Comparison of ENCODE assay signal across 17 cellular contexts in the genomic region with DNA sequence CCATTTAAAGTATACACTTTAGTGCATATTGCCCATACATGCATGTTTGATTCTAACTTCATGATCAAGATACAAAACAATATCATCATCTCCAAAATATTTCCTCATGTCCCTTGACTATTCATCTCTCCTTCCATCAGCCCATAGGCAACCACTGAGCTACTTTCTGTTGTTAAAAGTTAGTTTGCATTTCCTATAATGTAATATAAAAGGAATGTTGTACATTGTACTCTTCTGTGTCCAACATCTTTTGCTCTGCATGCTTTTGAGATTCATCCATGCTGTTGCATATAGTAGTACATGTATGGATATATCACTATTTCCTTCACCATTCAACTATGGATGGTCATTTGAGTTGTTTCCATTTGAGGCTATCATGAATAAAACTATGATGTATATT.
DNase-seq lines count a peak whose midpoint lies in the region; ATAC-seq, FAIRE-seq and TF ChIP-seq lines count a peak whose summit lies in the region.
"Had no signal": no experiment of that assay in that cellular context is flagged by ENCODE, and none has a peak within 500 bp of the region (broad histone marks: within the 10 kb centered on the region; RNA-seq: fewer than 3 reads in every experiment).

No MANE protein-coding gene starts in this region.

- H3K27me3 ChIP-seq in PC-3 (ENCODE audit: low read length) (no peaks in the 10 kb centered on the region), neuronal stem cell (ENCODE audit: control insufficient read depth in 3 of 3, insufficient read depth in 3 of 3, low read depth in 1 of 3, low read length in 3 of 3) (no peaks in the 10 kb centered on the region)

- H3K4me1 ChIP-seq in PC-3 (ENCODE audit: insufficient read depth, low read length) (peaks cover 16% of the 10 kb centered on the region), neuronal stem cell (ENCODE audit: control insufficient read depth in 2 of 2, insufficient read depth in 1 of 2, low read depth in 1 of 2, low read length in 2 of 2) (no peaks in the 10 kb centered on the region)
- H3K4me1 ChIP-seq: A549, Caco-2 had no signal

- intact Hi-C loops in PC-3 (cut with micrococcal nuclease): no loop called here

- H4K20me1 ChIP-seq in PC-3 (ENCODE audit: low read length): no peaks in the 10 kb centered on the region

- H3K36me3 Mint-ChIP-seq in chondrocyte (ENCODE audit: low read depth): peaks cover 6% of the 10 kb centered on the region

- peak; percentile 40 for FAIRE-seq in GM12891 (lab: Jason Lieb, UNC)
- FAIRE-seq: A549, GM12892, GM19239, H1 had no signal

- H3K36me3 ChIP-seq in PC-3 (ENCODE audit: low read depth, low read length) (no peaks in the 10 kb centered on the region), neuronal stem cell (replicated peaks in 1 of 2; ENCODE audit: control insufficient read depth in 2 of 2, insufficient read depth in 2 of 2, low read length in 2 of 2) (no peaks in the 10 kb centered on the region)

- H3K79me1 ChIP-seq in neuronal stem cell (ENCODE audit: low read depth, low read length): no peaks in the 10 kb centered on the region

- H3K4me3 Mint-ChIP-seq in chondrocyte (ENCODE audit: unreplicated experiment): no peak overlapping the region
- H3K4me3 Mint-ChIP-seq: CD8-positive, alpha-beta memory T cell had no signal

- H3K9me2 ChIP-seq in PC-3 (replicated peaks; ENCODE audit: low read length): no peaks in the 10 kb centered on the region

- H3K27me3 Mint-ChIP-seq in chondrocyte (ENCODE audit: low read depth): no peaks in the 10 kb centered on the region

- no peak overlapping the region for H2AK5ac ChIP-seq in neuronal stem cell (ENCODE audit: low read depth, low read length)

- H3K27ac ChIP-seq in PC-3 (ENCODE audit: low read length) (no peak overlapping the region), neuronal stem cell (replicated peaks; ENCODE audit: low read length) (no peak overlapping the region)
- H3K27ac ChIP-seq: A549, HL-60 had no signal

- H2BK12ac ChIP-seq in neuronal stem cell (ENCODE audit: low read length): no peak overlapping the region

- no peak overlapping the region for H4K8ac ChIP-seq in neuronal stem cell (ENCODE audit: low read depth, low read length)

- BruUV-seq in PC-3 (replicated peaks; lab: Mats Ljungman, UMichigan): no TSS peak

- POLR2A ChIA-PET in PC-3 (lab: Charles Lee; ENCODE audit: unreplicated experiment): no interaction called here

- H3K27ac Mint-ChIP-seq in chondrocyte (ENCODE audit: unreplicated experiment): no peak overlapping the region
- H3K27ac Mint-ChIP-seq: CD8-positive, alpha-beta memory T cell had no signal

- peaks cover 8% of the 10 kb centered on the region for H3K9me3 Mint-ChIP-seq in chondrocyte (ENCODE audit: low read depth)
- H3K9me3 Mint-ChIP-seq: CD8-positive, alpha-beta memory T cell had no signal

- H3K18ac ChIP-seq in neuronal stem cell (ENCODE audit: low read length): no peak overlapping the region

- H4K91ac ChIP-seq in neuronal stem cell (ENCODE audit: low read depth, low read length, poor library complexity): no peak overlapping the region

- TF ChIP-seq POLR2A in GM12891 (IDR thresholded peaks at IDR 0.05; ENCODE audit: low read depth, low read length): no peak

- CTCF ChIA-PET in PC-3 (lab: Charles Lee): no interaction called here

- H3K9me3 ChIP-seq in PC-3 (ENCODE audit: low read length) (no peaks in the 10 kb centered on the region), neuronal stem cell (replicated peaks in 1 of 2; ENCODE audit: control insufficient read depth in 2 of 2, insufficient read depth in 1 of 2, low read depth in 1 of 2, low read length in 2 of 2) (no peaks in the 10 kb centered on the region)
- H3K9me3 ChIP-seq: A549, Caco-2 had no signal

- DNase-seq in GM12891 (ENCODE audit: insufficient read length, low spot score) (no peak), PC-3 (peak; percentile 38), epithelial cell of esophagus (ENCODE audit: low read depth) (peak; percentile 45), LoVo (ENCODE audit: low spot score) (no peak), chondrocyte (ENCODE audit: low spot score) (no peak), neuronal stem cell (ENCODE audit: low spot score) (no peak), cortex of kidney (lab: John Stamatoyannopoulos, UW) (no peak)
- DNase-seq: Caco-2; CD8-positive, alpha-beta memory T cell; DMS53; KBM-7 had no signal

- ATAC-seq in PC-3: peak; percentile 56; the same call in 1 of the 2 replicates
- ATAC-seq: A549, HCT116 had no signal

- H3K23ac ChIP-seq in neuronal stem cell (ENCODE audit: low read depth, low read length, poor library complexity): no peak overlapping the region

- H3K4me3 ChIP-seq in PC-3 (ENCODE audit: low read length) (no peak overlapping the region), epithelial cell of esophagus (ENCODE audit: low read length) (no peak overlapping the region), neuronal stem cell (ENCODE audit: low read length in 2 of 2) (no peak overlapping the region)
- H3K4me3 ChIP-seq: A549 had no signal

- no peak overlapping the region for H2BK120ac ChIP-seq in neuronal stem cell (ENCODE audit: low read depth, low read length)

- H3K14ac ChIP-seq in neuronal stem cell (ENCODE audit: low read length): no peak overlapping the region

- peaks cover 65% of the 10 kb centered on the region for H3K4me1 Mint-ChIP-seq in chondrocyte (ENCODE audit: low read depth)

- TF ChIP-seq CTCF in PC-3 (conservative IDR thresholded peaks at IDR 0.05; ENCODE audit: low read depth, low read length): no peak
- TF ChIP-seq CTCF in epithelial cell of esophagus (IDR thresholded peaks at IDR 0.05; ENCODE audit: insufficient read depth, low read depth, low read length, missing control alignments): no peak
- TF ChIP-seq CTCF in chondrocyte (IDR thresholded peaks at IDR 0.05): no peak

- H3K4ac ChIP-seq in neuronal stem cell (ENCODE audit: low read length): no peak overlapping the region

- no peak overlapping the region for H2BK5ac ChIP-seq in neuronal stem cell (ENCODE audit: low read length)

- no peak overlapping the region for H2BK15ac ChIP-seq in neuronal stem cell (ENCODE audit: low read length)

- H2AFZ ChIP-seq in PC-3 (ENCODE audit: low read length) (no peak overlapping the region), neuronal stem cell (ENCODE audit: low read length) (no peak overlapping the region)

- H3K9ac ChIP-seq in PC-3 (ENCODE audit: low read length) (no peak overlapping the region), neuronal stem cell (ENCODE audit: low read depth, low read length, poor library complexity) (no peak overlapping the region)

- H3K4me2 ChIP-seq in PC-3 (ENCODE audit: low read length): no peak overlapping the region
- no peak overlapping the region for H3K4me2 ChIP-seq in neuronal stem cell (ENCODE audit: insufficient read depth, low read length, poor library complexity, severe bottlenecking)
- H3K4me2 ChIP-seq: A549 had no signal

- peaks cover 17% of the 10 kb centered on the region for H3K79me2 ChIP-seq in PC-3 (ENCODE audit: low read length)

- no peaks in the 10 kb centered on the region for H3F3A ChIP-seq in PC-3 (ENCODE audit: low read length, unreplicated experiment)

TF ChIP-seq in GM12891, 5 proteins besides CTCF, POLR2A, EP300 and RAD21:
- no peak for TF ChIP-seq POLR2AphosphoS5 (IDR thresholded peaks at IDR 0.05; ENCODE audit: low read depth, low read length)
- TF ChIP-seq TAF1 (IDR thresholded peaks at IDR 0.05; ENCODE audit: low read depth, low read length): no peak
- no peak for TF ChIP-seq POU2F2 (IDR thresholded peaks at IDR 0.05; ENCODE audit: low read depth, low read length)
- no peak for TF ChIP-seq PAX5 (IDR thresholded peaks at IDR 0.05; ENCODE audit: insufficient read depth, low read length, severe bottlenecking)
- TF ChIP-seq SPI1 (IDR thresholded peaks at IDR 0.05; ENCODE audit: low read depth, low read length): no peak

Comparison
In these comparisons a context has a peak if more than half of its experiments do, and no peak if none do; other contexts are left out.
1. DNase-seq: peak in PC-3 (single experiment) and epithelial cell of esophagus (single experiment); none in GM12891 (single experiment), LoVo (single experiment), chondrocyte (single experiment), neuronal stem cell (single experiment) and cortex of kidney (single experiment).